Comparison of ENCODE assay signal across 24 cellular contexts in the genomic region with DNA sequence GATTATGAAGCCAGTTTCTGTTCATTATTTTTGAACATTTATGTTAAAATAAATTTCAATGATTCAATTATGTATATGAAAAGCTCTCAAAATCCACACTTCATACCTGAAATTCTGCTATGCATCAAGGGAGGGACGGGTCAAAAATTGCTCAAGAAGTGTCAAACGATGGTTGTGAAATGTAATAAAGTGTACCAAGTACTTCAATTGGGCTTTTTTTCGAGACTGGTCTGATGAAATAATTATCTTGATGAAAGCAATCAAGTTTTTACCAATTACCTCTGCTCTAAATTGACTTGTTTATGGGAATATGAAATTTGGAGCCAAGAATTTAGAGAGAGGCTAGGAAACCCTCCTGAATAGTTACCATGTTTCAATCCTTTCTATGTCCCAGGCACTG.
"Had no signal": no experiment of that assay in that cellular context is flagged by ENCODE, and none has a peak within 500 bp of the region (broad histone marks: within the 10 kb centered on the region; RNA-seq: fewer than 3 reads in every experiment).

No MANE protein-coding gene starts in this region.

- H3K4me1 Mint-ChIP-seq: naive B cell had no signal

- H3K9me3 ChIP-seq: colonic mucosa, esophagus squamous epithelium, gastrocnemius medialis, heart right ventricle, left lung, lower lobe of right lung, mucosa of descending colon had no signal

- H3K4me3 Mint-ChIP-seq: dendritic cell treated with granulocyte-macrophage colony-stimulating factor and Interleukin-4, amounts not matched to agents 40 ng/mL and 50 ng/mL, for 4 days; effector memory CD8-positive, alpha-beta T cell; mesothelial cell of epicardium; naive B cell had no signal

- H3K36me3 ChIP-seq: colonic mucosa, gastrocnemius medialis, left lung had no signal

- H3K27ac ChIP-seq: colonic mucosa, epithelial cell of prostate, esophagus squamous epithelium, gastrocnemius medialis, heart right ventricle, left lung, lower lobe of right lung had no signal

- DNase-seq: colonic mucosa; cortex of kidney; effector memory CD8-positive, alpha-beta T cell; endodermal cell; erythroblast; esophagus squamous epithelium; foreskin fibroblast; foreskin melanocyte; gastrocnemius medialis; glutamatergic neuron; head of caudate nucleus; heart right ventricle; hippocampal formation; left cardiac atrium; left lung; left ventricle myocardium superior; lower lobe of right lung; mesenchymal stem cell; mucosa of descending colon; naive B cell had no signal

- H3K27me3 Mint-ChIP-seq: dendritic cell treated with granulocyte-macrophage colony-stimulating factor and Interleukin-4, amounts not matched to agents 40 ng/mL and 50 ng/mL, for 4 days; effector memory CD8-positive, alpha-beta T cell; naive B cell had no signal

- H3K27me3 ChIP-seq: colonic mucosa, esophagus squamous epithelium, gastrocnemius medialis, heart right ventricle, left lung had no signal

- H3K27ac Mint-ChIP-seq: dendritic cell treated with granulocyte-macrophage colony-stimulating factor and Interleukin-4, amounts not matched to agents 40 ng/mL and 50 ng/mL, for 4 days; endodermal cell; mesothelial cell of epicardium; naive B cell had no signal

- H3K4me3 ChIP-seq: colonic mucosa, esophagus squamous epithelium, gastrocnemius medialis, heart right ventricle, left lung, lower lobe of right lung, mucosa of descending colon had no signal

- H3K4me1 ChIP-seq: colonic mucosa, gastrocnemius medialis, lower lobe of right lung had no signal

- H3K36me3 Mint-ChIP-seq: mesothelial cell of epicardium, naive B cell had no signal

- ATAC-seq: effector memory CD8-positive, alpha-beta T cell; esophagus mucosa; gastrocnemius medialis; heart right ventricle; left cardiac atrium; left lung; left ventricle myocardium superior; mucosa of descending colon had no signal

- H3K9me3 Mint-ChIP-seq: dendritic cell treated with granulocyte-macrophage colony-stimulating factor and Interleukin-4, amounts not matched to agents 40 ng/mL and 50 ng/mL, for 4 days; effector memory CD8-positive, alpha-beta T cell; endodermal cell; mesothelial cell of epicardium; naive B cell had no signal
